Comparison of ENCODE assay signal across 15 cellular contexts in the genomic region with DNA sequence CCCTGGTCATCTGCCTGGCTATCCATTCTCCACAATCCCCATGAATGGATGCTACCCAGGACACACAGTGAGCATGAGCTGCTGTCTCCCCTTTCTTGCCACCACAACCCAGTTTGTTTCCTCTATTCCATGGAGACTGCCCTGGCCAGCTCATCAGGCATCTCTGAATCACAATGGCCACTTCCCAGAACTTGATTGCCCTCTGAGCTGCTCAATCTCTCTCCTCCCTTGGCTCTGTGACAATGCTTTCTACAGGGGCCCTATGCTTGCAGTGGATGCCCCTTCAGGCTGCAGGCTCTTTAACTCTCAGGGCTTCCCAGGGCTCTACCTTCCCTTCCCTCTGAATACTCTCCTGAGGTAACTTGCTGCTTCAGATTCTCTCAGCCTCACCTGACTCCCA. TPM values are rescaled to one million over a fixed set of nuclear protein-coding genes. Genes with fewer than 3 reads are reported as not detected.
DNase-seq lines count a peak whose midpoint lies in the region; ATAC-seq and TF ChIP-seq lines count a peak whose summit lies in the region.
"Had no signal": no experiment of that assay in that cellular context is flagged by ENCODE, and none has a peak within 500 bp of the region (broad histone marks: within the 10 kb centered on the region; RNA-seq: fewer than 3 reads in every experiment).

No MANE protein-coding gene starts in this region.

- no peaks in the 10 kb centered on the region for H3K4me1 Mint-ChIP-seq in HFFc6 (ENCODE audit: low read depth)
- H3K4me1 Mint-ChIP-seq in activated T-helper 17 cell treated with anti-CD3 and anti-CD28 coated beads, Interleukin-2, amount 50 U/mL, for 72 hours: no peaks in the 10 kb centered on the region
- H3K4me1 Mint-ChIP-seq in glutamatergic neuron (ENCODE audit: low read depth, unreplicated experiment): no peaks in the 10 kb centered on the region
- H3K4me1 Mint-ChIP-seq in stimulated activated effector memory CD8-positive, alpha-beta T cell treated with anti-CD3 and anti-CD28 coated beads, Interleukin-12 subunit alpha, Interleukin-12 subunit beta, amount 100 ng/mL, for 72 hours: no peaks in the 10 kb centered on the region

- no peaks in the 10 kb centered on the region for H3K27me3 ChIP-seq in aorta (ENCODE audit: control insufficient read depth in 1 of 2, insufficient read depth in 2 of 2, low read length in 1 of 2)

- no peak overlapping the region for H3K27ac ChIP-seq in aorta (ENCODE audit: low read depth in 1 of 2, low read length in 2 of 2)

- H3K9me3 ChIP-seq in aorta (ENCODE audit: control insufficient read depth, low read length): no peaks in the 10 kb centered on the region

- H3K36me3 ChIP-seq in aorta (ENCODE audit: control insufficient read depth in 1 of 2, insufficient read depth in 2 of 2, low read length in 1 of 2): peaks cover 7 to 12% of the 10 kb centered on the region in 2 donors

- H3K36me3 Mint-ChIP-seq in HFFc6 (ENCODE audit: low read depth): peaks cover 26% of the 10 kb centered on the region
- peaks cover 60% of the 10 kb centered on the region for H3K36me3 Mint-ChIP-seq in activated T-helper 17 cell treated with anti-CD3 and anti-CD28 coated beads, Interleukin-2, amount 50 U/mL, for 72 hours (ENCODE audit: low read depth)
- H3K36me3 Mint-ChIP-seq in glutamatergic neuron (ENCODE audit: unreplicated experiment): peaks cover 18% of the 10 kb centered on the region
- peaks cover 36% of the 10 kb centered on the region for H3K36me3 Mint-ChIP-seq in stimulated activated effector memory CD8-positive, alpha-beta T cell treated with anti-CD3 and anti-CD28 coated beads, Interleukin-12 subunit alpha, Interleukin-12 subunit beta, amount 100 ng/mL, for 72 hours

- H3K4me1 ChIP-seq in aorta (ENCODE audit: control insufficient read depth in 1 of 2, insufficient read depth in 2 of 2, low read length in 2 of 2): no peaks in the 10 kb centered on the region

- DNase-seq in HFFc6 (no peak), glutamatergic neuron (no peak), aorta (no peak)
- no peak for DNase-seq in stimulated activated effector memory CD8-positive, alpha-beta T cell treated with anti-CD3 and anti-CD28 coated beads, Interleukin-12 subunit alpha, Interleukin-12 subunit beta, amount 100 ng/mL, for 72 hours (ENCODE audit: low spot score in 2 of 2)
- DNase-seq in activated naive CD4-positive, alpha-beta T cell (lab: John Stamatoyannopoulos, UW): no peak
- no peak for DNase-seq in stimulated activated naive CD8-positive, alpha-beta T cell treated with anti-CD3 and anti-CD28 coated beads, Interleukin-15, Interleukin-2, amounts not matched to agents 100 U/mL and 50 U/mL, for 24 hours
- DNase-seq: EL, KG1, MM.1S, NCI-H1417, NCI-H1930, NCI-H2171 treated with DMSO at 0.1 percent for 48 hours, SHP77 had no signal

- intact Hi-C loops in aorta (cut with DNase I): no loop called here

- H3K4me3 Mint-ChIP-seq in HFFc6 (no peak overlapping the region), glutamatergic neuron (ENCODE audit: unreplicated experiment) (no peak overlapping the region)
- H3K4me3 Mint-ChIP-seq in activated T-helper 17 cell treated with anti-CD3 and anti-CD28 coated beads, Interleukin-2, amount 50 U/mL, for 72 hours: no peak overlapping the region
- H3K4me3 Mint-ChIP-seq in stimulated activated effector memory CD8-positive, alpha-beta T cell treated with anti-CD3 and anti-CD28 coated beads, Interleukin-12 subunit alpha, Interleukin-12 subunit beta, amount 100 ng/mL, for 72 hours: no peak overlapping the region

- H3K27ac Mint-ChIP-seq in HFFc6: peak overlapping the region; percentile 73
- peak overlapping the region; percentile 27 for H3K27ac Mint-ChIP-seq in activated T-helper 17 cell treated with anti-CD3 and anti-CD28 coated beads, Interleukin-2, amount 50 U/mL, for 72 hours
- peak overlapping the region; percentile 64 for H3K27ac Mint-ChIP-seq in glutamatergic neuron (ENCODE audit: unreplicated experiment)
- H3K27ac Mint-ChIP-seq in stimulated activated effector memory CD8-positive, alpha-beta T cell treated with anti-CD3 and anti-CD28 coated beads, Interleukin-12 subunit alpha, Interleukin-12 subunit beta, amount 100 ng/mL, for 72 hours: peak overlapping the region; percentile 57

- ATAC-seq in activated T-helper 17 cell treated with anti-CD3 and anti-CD28 coated beads, Interleukin-2, amount 50 U/mL, for 72 hours (replicated peaks): no peak
- ATAC-seq in stimulated activated effector memory CD8-positive, alpha-beta T cell treated with anti-CD3 and anti-CD28 coated beads, Interleukin-12 subunit alpha, Interleukin-12 subunit beta, amount 100 ng/mL, for 72 hours: no peak
- no peak for ATAC-seq in stimulated activated naive CD8-positive, alpha-beta T cell treated with anti-CD3 and anti-CD28 coated beads, Interleukin-15, Interleukin-2, amounts not matched to agents 100 U/mL and 50 U/mL, for 24 hours
- no peak for ATAC-seq in GM19035 (IDR thresholded peaks at IDR 0.05; ENCODE audit: unreplicated experiment)
- no peak for ATAC-seq in aorta (ENCODE audit: low FRiP score)

- H3K9me3 Mint-ChIP-seq in HFFc6: no peaks in the 10 kb centered on the region
- H3K9me3 Mint-ChIP-seq in activated T-helper 17 cell treated with anti-CD3 and anti-CD28 coated beads, Interleukin-2, amount 50 U/mL, for 72 hours: no peaks in the 10 kb centered on the region
- H3K9me3 Mint-ChIP-seq in glutamatergic neuron (ENCODE audit: unreplicated experiment): peaks cover 10% of the 10 kb centered on the region
- H3K9me3 Mint-ChIP-seq in stimulated activated effector memory CD8-positive, alpha-beta T cell treated with anti-CD3 and anti-CD28 coated beads, Interleukin-12 subunit alpha, Interleukin-12 subunit beta, amount 100 ng/mL, for 72 hours: no peaks in the 10 kb centered on the region

- H3K4me3 ChIP-seq in aorta (ENCODE audit: low read length in 2 of 2): no peak overlapping the region

- TF ChIP-seq CTCF in HFFc6 (IDR thresholded peaks at IDR 0.05) (no peak), glutamatergic neuron (IDR thresholded peaks at IDR 0.05; ENCODE audit: partially characterized antibody, unreplicated experiment) (no peak)

- H3K27me3 Mint-ChIP-seq in HFFc6 (ENCODE audit: insufficient read depth): no peaks in the 10 kb centered on the region; the same call in 1 of the 2 replicates
- H3K27me3 Mint-ChIP-seq in activated T-helper 17 cell treated with anti-CD3 and anti-CD28 coated beads, Interleukin-2, amount 50 U/mL, for 72 hours: no peaks in the 10 kb centered on the region
- peaks cover 7% of the 10 kb centered on the region for H3K27me3 Mint-ChIP-seq in glutamatergic neuron (ENCODE audit: unreplicated experiment)

RNA-seq across cellular contexts. Expression of a gene that starts 14.4 kb away (rescaled TPM):
- under 1 TPM in 3 of 6 experiments, not detected in 3; 0.19 to 0.40 (median 0.31) TPM for total RNA-seq in HFFc6 (2021; fragmentation: NEBNext Ultra II Directional; extraction: Animal tissue kit (Norgen Biotek cat#: 25700))
- total RNA-seq in activated T-helper 17 cell treated with anti-CD3 and anti-CD28 coated beads, Interleukin-2, amount 50 U/mL, for 72 hours: 1 to 10 TPM; 2.2 to 4.4 TPM
- total RNA-seq in glutamatergic neuron (ENCODE audit: unreplicated experiment) (8.2 TPM), aorta (1 to 10 TPM; 6.2 to 7.3 TPM)
- 1 to 10 TPM in 1 of 2 donors, not detected in 1; 1.6 TPM for polyA plus RNA-seq in aorta

RNA-seq across cellular contexts. Expression of a gene that starts 22.5 kb away (rescaled TPM):
- total RNA-seq in HFFc6 (2021; fragmentation: NEBNext Ultra II Directional; extraction: Animal tissue kit (Norgen Biotek cat#: 25700)): 100 to 1,000 TPM; 222 to 286 (median 236) TPM
- 100 to 1,000 TPM in 1 of 2 donors, 10 to 100 TPM in 1; 84.0 to 108 TPM for total RNA-seq in activated T-helper 17 cell treated with anti-CD3 and anti-CD28 coated beads, Interleukin-2, amount 50 U/mL, for 72 hours
- total RNA-seq in glutamatergic neuron (ENCODE audit: unreplicated experiment) (832 TPM), aorta (100 to 1,000 TPM; 141 to 158 TPM)
- polyA plus RNA-seq in aorta: 100 to 1,000 TPM in 1 of 2 donors, 10 to 100 TPM in 1; 73.8 to 106 TPM
